ENCODE assay signal across 41 cellular contexts in genomic region chr15:34772312-34772711, GRCh38. TPM values are rescaled to one million over a fixed set of nuclear protein-coding genes. Genes with fewer than 3 reads are reported as not detected.
"Had no signal": no experiment of that assay in that cellular context is flagged by ENCODE, and none has a peak within 500 bp of the region (broad histone marks: within the 10 kb centered on the region; RNA-seq: fewer than 3 reads in every experiment).

No MANE protein-coding gene starts in this region.

- DNase-seq: activated effector memory CD4-positive, alpha-beta T cell treated with anti-CD3 and anti-CD28 coated beads, Interleukin-2, amount 50 U/mL, for 16 hours; activated effector memory CD4-positive, alpha-beta T cell treated with Interleukin-2 at 50 U/mL for 16 hours; activated gamma-delta T cell; activated gamma-delta T cell treated with Interleukin-2 at 50 U/mL for 16 hours; activated naive CD4-positive, alpha-beta T cell; activated naive CD4-positive, alpha-beta T cell treated with anti-CD3 and anti-CD28 coated beads for 36 hours; activated naive CD4-positive, alpha-beta T cell treated with anti-CD3 and anti-CD28 coated beads, Interleukin-2, amount 10 ng/mL, durations not matched to agents 7 days and 5 days; activated naive CD4-positive, alpha-beta T cell treated with anti-CD3 and anti-CD28 coated beads, Interleukin-2, amount 50 U/mL, for 16 hours; activated naive CD4-positive, alpha-beta T cell treated with Interleukin-2 at 50 U/mL for 16 hours; activated naive CD8-positive, alpha-beta T cell treated with anti-CD3 and anti-CD28 coated beads for 36 hours; activated naive CD8-positive, alpha-beta T cell treated with anti-CD3 and anti-CD28 coated beads, Interleukin-2, amount 10 ng/mL, durations not matched to agents 7 days and 5 days; activated naive CD8-positive, alpha-beta T cell treated with anti-CD3 and anti-CD28 coated beads, Interleukin-2, amount 50 U/mL, for 24 hours; activated T-cell treated with anti-CD3 and anti-CD28 coated beads for 4 hours; activated T-cell treated with anti-CD3 and anti-CD28 coated beads, Interleukin-2, amount 50 U/mL, for 1 hour; activated T-cell treated with anti-CD3 and anti-CD28 coated beads, Interleukin-2, amount 50 U/mL, for 24 hours; activated T-cell treated with anti-CD3 and anti-CD28 coated beads, Interleukin-2, amount 50 U/mL, for 4 hours; activated T-cell treated with anti-CD3 and anti-CD28 coated beads, Interleukin-2, amount 50 U/mL, for 48 hours; activated T-cell treated with anti-CD3 and anti-CD28 coated beads, Interleukin-2, amount 50 U/mL, for 72 hours; adrenal gland; amniotic stem cell; amygdala; anterior cingulate cortex; aorta; body of pancreas; brain microvascular endothelial cell; caudate nucleus; central memory CD4-positive, alpha-beta T cell; cerebellar nuclear complex had no signal

- H3K4me1 Mint-ChIP-seq: activated naive CD4-positive, alpha-beta T cell treated with anti-CD3 and anti-CD28 coated beads, Interleukin-2, amount 10 ng/mL, durations not matched to agents 7 days and 5 days; activated naive CD4-positive, alpha-beta T cell treated with anti-CD3 and anti-CD28 coated beads, Interleukin-2, amount 50 U/mL, for 24 hours; activated naive CD8-positive, alpha-beta T cell treated with anti-CD3 and anti-CD28 coated beads for 36 hours; activated naive CD8-positive, alpha-beta T cell treated with anti-CD3 and anti-CD28 coated beads, Interleukin-2, amount 10 ng/mL, durations not matched to agents 7 days and 5 days; activated naive CD8-positive, alpha-beta T cell treated with anti-CD3 and anti-CD28 coated beads, Interleukin-2, amount 50 U/mL, for 24 hours; activated T-helper 17 cell treated with anti-CD3 and anti-CD28 coated beads, Interleukin-2, amount 50 U/mL, for 72 hours; central memory CD8-positive, alpha-beta T cell had no signal

- H3K27me3 Mint-ChIP-seq: brain had no signal

- H3K36me3 ChIP-seq: adrenal gland, ascending aorta, brain microvascular endothelial cell, breast epithelium, cardiac muscle cell had no signal

- H3K27me3 ChIP-seq: adrenal gland, ascending aorta, body of pancreas, breast epithelium, cardiac muscle cell had no signal

- H3K9me3 ChIP-seq: adrenal gland, ascending aorta, body of pancreas, breast epithelium had no signal

- H3K4me1 ChIP-seq: adrenal gland, ascending aorta, body of pancreas, breast epithelium had no signal

- H3K4me3 Mint-ChIP-seq: activated naive CD4-positive, alpha-beta T cell treated with anti-CD3 and anti-CD28 coated beads for 36 hours; activated naive CD4-positive, alpha-beta T cell treated with anti-CD3 and anti-CD28 coated beads, Interleukin-2, amount 10 ng/mL, durations not matched to agents 7 days and 5 days; activated naive CD4-positive, alpha-beta T cell treated with anti-CD3 and anti-CD28 coated beads, Interleukin-2, amount 50 U/mL, for 24 hours; activated naive CD8-positive, alpha-beta T cell; activated naive CD8-positive, alpha-beta T cell treated with anti-CD3 and anti-CD28 coated beads for 36 hours; activated naive CD8-positive, alpha-beta T cell treated with anti-CD3 and anti-CD28 coated beads, Interleukin-2, amount 10 ng/mL, durations not matched to agents 7 days and 5 days; activated naive CD8-positive, alpha-beta T cell treated with anti-CD3 and anti-CD28 coated beads, Interleukin-2, amount 50 U/mL, for 24 hours; activated T-cell treated with anti-CD3 and anti-CD28 coated beads, Interleukin-2, amount 50 U/mL, for 24 hours; activated T-cell treated with anti-CD3 and anti-CD28 coated beads, Interleukin-2, amount 50 U/mL, for 4 hours; activated T-cell treated with anti-CD3 and anti-CD28 coated beads, Interleukin-2, amount 50 U/mL, for 72 hours; activated T-helper 1 cell treated with anti-CD3 and anti-CD28 coated beads, Interleukin-12 subunit alpha, Interleukin-12 subunit beta, Interleukin-2, Interleukin-4 antibody, amounts not matched to agents 30 ng/mL and 10 ng/mL and 1 ng/mL, durations not matched to agents 14 hours and 24 hours and 36 hours; activated T-helper 17 cell treated with anti-CD3 and anti-CD28 coated beads, Interleukin-2, amount 50 U/mL, for 72 hours; brain; central memory CD8-positive, alpha-beta T cell had no signal

- H3K9me3 Mint-ChIP-seq: activated naive CD4-positive, alpha-beta T cell treated with anti-CD3 and anti-CD28 coated beads for 36 hours; activated naive CD4-positive, alpha-beta T cell treated with anti-CD3 and anti-CD28 coated beads, Interleukin-2, amount 10 ng/mL, durations not matched to agents 7 days and 5 days; activated naive CD4-positive, alpha-beta T cell treated with anti-CD3 and anti-CD28 coated beads, Interleukin-2, amount 50 U/mL, for 24 hours; activated naive CD4-positive, alpha-beta T cell treated with anti-CD3 and anti-CD28 coated beads, Interleukin-2, amount 50 U/mL, for 72 hours; activated naive CD8-positive, alpha-beta T cell treated with anti-CD3 and anti-CD28 coated beads for 36 hours; activated naive CD8-positive, alpha-beta T cell treated with anti-CD3 and anti-CD28 coated beads, Interleukin-2, amount 10 ng/mL, durations not matched to agents 7 days and 5 days; activated naive CD8-positive, alpha-beta T cell treated with anti-CD3 and anti-CD28 coated beads, Interleukin-2, amount 50 U/mL, for 24 hours; activated T-cell treated with anti-CD3 and anti-CD28 coated beads, Interleukin-2, amount 50 U/mL, for 24 hours; activated T-cell treated with anti-CD3 and anti-CD28 coated beads, Interleukin-2, amount 50 U/mL, for 4 hours; activated T-cell treated with anti-CD3 and anti-CD28 coated beads, Interleukin-2, amount 50 U/mL, for 72 hours; activated T-helper 1 cell treated with anti-CD3 and anti-CD28 coated beads, Interleukin-12 subunit alpha, Interleukin-12 subunit beta, Interleukin-2, Interleukin-4 antibody, amounts not matched to agents 30 ng/mL and 10 ng/mL and 1 ng/mL, durations not matched to agents 14 hours and 24 hours and 36 hours; activated T-helper 17 cell treated with anti-CD3 and anti-CD28 coated beads, Interleukin-2, amount 50 U/mL, for 72 hours; activated T-helper 2 cell treated with anti-CD3 and anti-CD28 coated beads, Interferon-gamma antibody, Interleukin-2, Interleukin-4, amounts not matched to agents 10 μg/mL and 5 μg/mL and 100 μg/mL, durations not matched to agents 14 hours and 24 hours and 36 hours; brain; central memory CD8-positive, alpha-beta T cell had no signal

- H3K27ac ChIP-seq: adrenal gland, ascending aorta, body of pancreas, brain microvascular endothelial cell, breast epithelium, cardiac muscle cell had no signal

- H3K4me3 ChIP-seq: adrenal gland, ascending aorta, body of pancreas, breast epithelium, cardiac muscle cell had no signal

- H3K36me3 Mint-ChIP-seq: activated naive CD4-positive, alpha-beta T cell treated with anti-CD3 and anti-CD28 coated beads, Interleukin-2, amount 10 ng/mL, durations not matched to agents 7 days and 5 days; activated naive CD4-positive, alpha-beta T cell treated with anti-CD3 and anti-CD28 coated beads, Interleukin-2, amount 50 U/mL, for 24 hours; activated naive CD4-positive, alpha-beta T cell treated with anti-CD3 and anti-CD28 coated beads, Interleukin-2, amount 50 U/mL, for 72 hours; activated naive CD8-positive, alpha-beta T cell; activated naive CD8-positive, alpha-beta T cell treated with anti-CD3 and anti-CD28 coated beads for 36 hours; activated naive CD8-positive, alpha-beta T cell treated with anti-CD3 and anti-CD28 coated beads, Interleukin-2, amount 10 ng/mL, durations not matched to agents 7 days and 5 days; brain had no signal

- FAIRE-seq: astrocyte, bronchial epithelial cell had no signal

- H3K27ac Mint-ChIP-seq: activated naive CD4-positive, alpha-beta T cell treated with anti-CD3 and anti-CD28 coated beads for 36 hours; activated naive CD4-positive, alpha-beta T cell treated with anti-CD3 and anti-CD28 coated beads, Interleukin-2, amount 10 ng/mL, durations not matched to agents 7 days and 5 days; activated naive CD4-positive, alpha-beta T cell treated with anti-CD3 and anti-CD28 coated beads, Interleukin-2, amount 50 U/mL, for 24 hours; activated naive CD4-positive, alpha-beta T cell treated with anti-CD3 and anti-CD28 coated beads, Interleukin-2, amount 50 U/mL, for 72 hours; activated naive CD8-positive, alpha-beta T cell; activated naive CD8-positive, alpha-beta T cell treated with anti-CD3 and anti-CD28 coated beads for 36 hours; activated naive CD8-positive, alpha-beta T cell treated with anti-CD3 and anti-CD28 coated beads, Interleukin-2, amount 10 ng/mL, durations not matched to agents 7 days and 5 days; activated naive CD8-positive, alpha-beta T cell treated with anti-CD3 and anti-CD28 coated beads, Interleukin-2, amount 50 U/mL, for 24 hours; activated T-cell treated with anti-CD3 and anti-CD28 coated beads, Interleukin-2, amount 50 U/mL, for 24 hours; activated T-helper 1 cell treated with anti-CD3 and anti-CD28 coated beads, Interleukin-12 subunit alpha, Interleukin-12 subunit beta, Interleukin-2, Interleukin-4 antibody, amounts not matched to agents 30 ng/mL and 10 ng/mL and 1 ng/mL, durations not matched to agents 14 hours and 24 hours and 36 hours; activated T-helper 17 cell treated with anti-CD3 and anti-CD28 coated beads, Interleukin-2, amount 50 U/mL, for 72 hours; activated T-helper 2 cell treated with anti-CD3 and anti-CD28 coated beads, Interferon-gamma antibody, Interleukin-2, Interleukin-4, amounts not matched to agents 10 μg/mL and 5 μg/mL and 100 μg/mL, durations not matched to agents 14 hours and 24 hours and 36 hours; brain had no signal

- ATAC-seq: activated naive CD4-positive, alpha-beta T cell treated with anti-CD3 and anti-CD28 coated beads, Interleukin-2, amount 50 U/mL, for 72 hours; activated naive CD8-positive, alpha-beta T cell treated with anti-CD3 and anti-CD28 coated beads, Interleukin-2, amount 50 U/mL, for 24 hours; activated T-cell treated with anti-CD3 and anti-CD28 coated beads, Interleukin-2, amount 50 U/mL, for 4 hours; activated T-cell treated with anti-CD3 and anti-CD28 coated beads, Interleukin-2, amount 50 U/mL, for 72 hours; activated T-helper 17 cell treated with anti-CD3 and anti-CD28 coated beads, Interleukin-2, amount 50 U/mL, for 72 hours; body of pancreas had no signal

RNA-seq across cellular contexts. Expression of gene GJD2, which starts 17.5 kb away (rescaled TPM):
- total RNA-seq: activated naive CD4-positive, alpha-beta T cell treated with anti-CD3 and anti-CD28 coated beads for 36 hours; activated naive CD4-positive, alpha-beta T cell treated with anti-CD3 and anti-CD28 coated beads, Interleukin-2, amount 50 U/mL, for 72 hours; activated naive CD8-positive, alpha-beta T cell treated with anti-CD3 and anti-CD28 coated beads for 36 hours; activated naive CD8-positive, alpha-beta T cell treated with anti-CD3 and anti-CD28 coated beads, Interleukin-2, amount 10 ng/mL, durations not matched to agents 7 days and 5 days; activated T-cell treated with anti-CD3 and anti-CD28 coated beads, Interleukin-2, amount 50 U/mL, for 4 hours; activated T-cell treated with anti-CD3 and anti-CD28 coated beads, Interleukin-2, amount 50 U/mL, for 72 hours; activated T-helper 1 cell treated with anti-CD3 and anti-CD28 coated beads, Interleukin-12 subunit alpha, Interleukin-12 subunit beta, Interleukin-2, Interleukin-4 antibody, amounts not matched to agents 30 ng/mL and 10 ng/mL and 1 ng/mL, durations not matched to agents 14 hours and 24 hours and 36 hours; activated T-helper 17 cell treated with anti-CD3 and anti-CD28 coated beads, Interleukin-2, amount 50 U/mL, for 72 hours; activated T-helper 2 cell treated with anti-CD3 and anti-CD28 coated beads, Interferon-gamma antibody, Interleukin-2, Interleukin-4, amounts not matched to agents 10 μg/mL and 5 μg/mL and 100 μg/mL, durations not matched to agents 14 hours and 24 hours and 36 hours; ascending aorta; breast epithelium; bronchial epithelial cell had no signal
- polyA plus RNA-seq: aorta, cardiac muscle cell had no signal

RNA-seq across cellular contexts. Expression of gene ACTC1, which starts 23.0 kb away (rescaled TPM):
- total RNA-seq: activated naive CD4-positive, alpha-beta T cell treated with anti-CD3 and anti-CD28 coated beads for 36 hours; activated naive CD4-positive, alpha-beta T cell treated with anti-CD3 and anti-CD28 coated beads, Interleukin-2, amount 50 U/mL, for 72 hours; activated naive CD8-positive, alpha-beta T cell treated with anti-CD3 and anti-CD28 coated beads for 36 hours; activated naive CD8-positive, alpha-beta T cell treated with anti-CD3 and anti-CD28 coated beads, Interleukin-2, amount 10 ng/mL, durations not matched to agents 7 days and 5 days; activated T-cell treated with anti-CD3 and anti-CD28 coated beads, Interleukin-2, amount 50 U/mL, for 4 hours; activated T-cell treated with anti-CD3 and anti-CD28 coated beads, Interleukin-2, amount 50 U/mL, for 72 hours; activated T-helper 1 cell treated with anti-CD3 and anti-CD28 coated beads, Interleukin-12 subunit alpha, Interleukin-12 subunit beta, Interleukin-2, Interleukin-4 antibody, amounts not matched to agents 30 ng/mL and 10 ng/mL and 1 ng/mL, durations not matched to agents 14 hours and 24 hours and 36 hours; activated T-helper 17 cell treated with anti-CD3 and anti-CD28 coated beads, Interleukin-2, amount 50 U/mL, for 72 hours; activated T-helper 2 cell treated with anti-CD3 and anti-CD28 coated beads, Interferon-gamma antibody, Interleukin-2, Interleukin-4, amounts not matched to agents 10 μg/mL and 5 μg/mL and 100 μg/mL, durations not matched to agents 14 hours and 24 hours and 36 hours; bronchial epithelial cell had no signal
